In genomic region chr2:132374961-132375360, GRCh38 we compare ENCODE assay signal across 20 cellular contexts. TPM values are rescaled to one million over a fixed set of nuclear protein-coding genes. Genes with fewer than 3 reads are reported as not detected.
DNase-seq lines count a peak whose midpoint lies in the region; TF ChIP-seq lines count a peak whose summit lies in the region.
"Had no signal": no experiment of that assay in that cellular context is flagged by ENCODE, and none has a peak within 500 bp of the region (broad histone marks: within the 10 kb centered on the region; RNA-seq: fewer than 3 reads in every experiment).

No MANE protein-coding gene starts in this region.

- no peaks in the 10 kb centered on the region for H3K9me3 ChIP-seq in colonic mucosa
- H3K9me3 ChIP-seq: Peyer's patch had no signal

- no peaks in the 10 kb centered on the region for H3K36me3 ChIP-seq in colonic mucosa
- H3K36me3 ChIP-seq: Peyer's patch had no signal

- H3K4me1 ChIP-seq in colonic mucosa, result no peaks in the 10 kb centered on the region
- H3K4me1 ChIP-seq: Peyer's patch had no signal

- DNase-seq in AG10803 (ENCODE audit: low read depth) (peak; percentile 12), NCI-H1105 treated with DMSO at 0.1 percent for 48 hours (lab: John Stamatoyannopoulos, UW) (peak; percentile 57), choroid plexus epithelial cell (ENCODE audit: low read depth) (peak; percentile 11), kidney glomerular epithelial cell (lab: John Stamatoyannopoulos, UW) (peak; percentile 6), colonic mucosa (no peak), iPS-NIHi7 (ENCODE audit: extremely low spot score) (no peak), SIG-M5 (lab: John Stamatoyannopoulos, UW) (no peak)
- DNase-seq in activated naive CD4-positive, alpha-beta T cell treated with anti-CD3 and anti-CD28 coated beads for 36 hours, result no peak
- DNase-seq: activated CD4-positive, alpha-beta T cell treated with anti-CD3 and anti-CD28 coated beads, Interleukin-2, amount 50 U/mL, for 1 hour; CD8-positive, alpha-beta T cell; central memory CD4-positive, alpha-beta T cell; DND-41; effector CD8-positive, alpha-beta T cell; NCI-H187 treated with DMSO at 0.1 percent for 48 hours; NCI-H526; Peyer's patch; stimulated activated naive CD4-positive, alpha-beta T cell treated with Interleukin-2 at 50 U/mL for 16 hours; trophoblast cell had no signal

- H3K36me3 Mint-ChIP-seq in activated naive CD4-positive, alpha-beta T cell treated with anti-CD3 and anti-CD28 coated beads for 36 hours (ENCODE audit: low read depth), result no peaks in the 10 kb centered on the region
- H3K36me3 Mint-ChIP-seq: CD8-positive, alpha-beta T cell had no signal

- H3K27me3 Mint-ChIP-seq in activated naive CD4-positive, alpha-beta T cell treated with anti-CD3 and anti-CD28 coated beads for 36 hours (ENCODE audit: low read depth), result no peaks in the 10 kb centered on the region

- H3K27ac Mint-ChIP-seq in activated naive CD4-positive, alpha-beta T cell treated with anti-CD3 and anti-CD28 coated beads for 36 hours, result no peak overlapping the region
- H3K27ac Mint-ChIP-seq: CD8-positive, alpha-beta T cell; GM23338 had no signal

- H3K4me3 ChIP-seq in AG10803 (ENCODE audit: low read length) (no peak overlapping the region), choroid plexus epithelial cell (ENCODE audit: low read depth, low read length) (no peak overlapping the region), colonic mucosa (no peak overlapping the region)
- H3K4me3 ChIP-seq: GM23338, mucosa of descending colon, Peyer's patch had no signal

- no peak overlapping the region for H3K9ac ChIP-seq in colonic mucosa (ENCODE audit: low read depth in 2 of 2, low read length in 2 of 2)

- CTCF ChIA-PET in activated naive CD4-positive, alpha-beta T cell treated with anti-CD3 and anti-CD28 coated beads for 36 hours (lab: Charles Lee), result no interaction called here

- intact Hi-C loops in colonic mucosa (cut with DNase I), result no loop called here
- intact Hi-C loops in activated naive CD4-positive, alpha-beta T cell treated with anti-CD3 and anti-CD28 coated beads for 36 hours (cut with micrococcal nuclease), result no loop called here

- H3K4me3 Mint-ChIP-seq in activated naive CD4-positive, alpha-beta T cell treated with anti-CD3 and anti-CD28 coated beads for 36 hours, result no peak overlapping the region
- H3K4me3 Mint-ChIP-seq: CD8-positive, alpha-beta T cell; GM23338 had no signal

- no peak for TF ChIP-seq CTCF in AG10803 (conservative IDR thresholded peaks at IDR 0.05; ENCODE audit: low read length)
- TF ChIP-seq CTCF in choroid plexus epithelial cell (conservative IDR thresholded peaks at IDR 0.05; ENCODE audit: low read depth, low read length), result no peak
- TF ChIP-seq CTCF in colonic mucosa (IDR thresholded peaks at IDR 0.05), result no peak

- no peaks in the 10 kb centered on the region for H3K27me3 ChIP-seq in colonic mucosa
- H3K27me3 ChIP-seq: Peyer's patch had no signal

- no peaks in the 10 kb centered on the region for H3K4me1 Mint-ChIP-seq in activated naive CD4-positive, alpha-beta T cell treated with anti-CD3 and anti-CD28 coated beads for 36 hours (ENCODE audit: low read depth)
- H3K4me1 Mint-ChIP-seq: GM23338 had no signal

- H3K9me3 Mint-ChIP-seq in activated naive CD4-positive, alpha-beta T cell treated with anti-CD3 and anti-CD28 coated beads for 36 hours, result peaks cover under 1% of the 10 kb centered on the region
- H3K9me3 Mint-ChIP-seq: CD8-positive, alpha-beta T cell had no signal

- H3K27ac ChIP-seq in colonic mucosa, result no peak overlapping the region
- H3K27ac ChIP-seq: Peyer's patch had no signal

RNA-seq across cellular contexts. Expression of gene GPR39, which starts 41.6 kb away (rescaled TPM):
- 10 to 100 TPM; 12.3 to 14.6 TPM for total RNA-seq in colonic mucosa
- not detected for total RNA-seq in activated naive CD4-positive, alpha-beta T cell treated with anti-CD3 and anti-CD28 coated beads for 36 hours
- total RNA-seq: CD8-positive, alpha-beta T cell had no signal

Comparison
In these comparisons a context has a peak if more than half of its experiments do, and no peak if none do; other contexts are left out.
1. DNase-seq: peak in AG10803 (single experiment), NCI-H1105 treated with DMSO at 0.1 percent for 48 hours (single experiment), choroid plexus epithelial cell (single experiment) and kidney glomerular epithelial cell (single experiment); none in colonic mucosa (single experiment), iPS-NIHi7 (single experiment), activated naive CD4-positive, alpha-beta T cell treated with anti-CD3 and anti-CD28 coated beads for 36 hours (single experiment) and SIG-M5 (single experiment).
2. RNA of gene GPR39, which starts 41.6 kb away (total RNA-seq): 12.3 to 14.6 TPM in colonic mucosa; not detected in activated naive CD4-positive, alpha-beta T cell treated with anti-CD3 and anti-CD28 coated beads for 36 hours; every median in the first group is over 10 times any median in the second.